In genomic region chr11:46896719-46897406, GRCh38 we compare ENCODE assay signal across 9 cellular contexts. TPM values are rescaled to one million over a fixed set of nuclear protein-coding genes. Genes with fewer than 3 reads are reported as not detected.
A peak's percentile ranks its signal among the peaks of the same experiment; 100 is the strongest.
DNase-seq lines count a peak whose midpoint lies in the region; ATAC-seq and TF ChIP-seq lines count a peak whose summit lies in the region.
"Had no signal": no experiment of that assay in that cellular context is flagged by ENCODE, and none has a peak within 500 bp of the region (broad histone marks: within the 10 kb centered on the region; RNA-seq: fewer than 3 reads in every experiment).

No MANE protein-coding gene starts in this region.

- no peaks in the 10 kb centered on the region for H3K9me3 ChIP-seq in cardiac muscle cell (ENCODE audit: low read depth)
- H3K9me3 ChIP-seq in mucosa of descending colon: no peaks in the 10 kb centered on the region
- H3K9me3 ChIP-seq: psoas muscle had no signal

- peak; percentile 21 for TF ChIP-seq CTCF in cardiac muscle cell (IDR thresholded peaks at IDR 0.05; ENCODE audit: low read depth, low read length)
- TF ChIP-seq CTCF in WI38 (IDR thresholded peaks at IDR 0.05; ENCODE audit: low read depth, low read length): peak; percentile 18; the same call in 1 of the 2 replicates
- TF ChIP-seq CTCF in mucosa of descending colon (IDR thresholded peaks at IDR 0.05): no peak

- H3K27me3 ChIP-seq in cardiac muscle cell: no peaks in the 10 kb centered on the region

- peaks cover 23% of the 10 kb centered on the region for H3K36me3 ChIP-seq in cardiac muscle cell
- no peaks in the 10 kb centered on the region for H3K36me3 ChIP-seq in mucosa of descending colon (ENCODE audit: low read depth)

- peak; percentile 37 to 48 for DNase-seq in cardiac muscle cell (ENCODE audit: low read depth in 1 of 2, low spot score in 1 of 2)
- no peak for DNase-seq in left cardiac atrium
- DNase-seq in NCI-H2081 (lab: John Stamatoyannopoulos, UW): peak; percentile 8 to 64
- peak in 1 of 3 donors; percentile 54 for DNase-seq in mucosa of descending colon
- DNase-seq in germinal center (ENCODE audit: low spot score): no peak
- DNase-seq: psoas muscle had no signal

- H3K4me1 ChIP-seq in cardiac muscle cell (ENCODE audit: low read depth) (no peaks in the 10 kb centered on the region), mucosa of descending colon (ENCODE audit: low read depth) (no peaks in the 10 kb centered on the region)

- no peak for ATAC-seq in left cardiac atrium
- peak; percentile 66 for ATAC-seq in mucosa of descending colon
- ATAC-seq in GM18873 (IDR thresholded peaks at IDR 0.05; ENCODE audit: low FRiP score, unreplicated experiment): no peak
- ATAC-seq in GM21423 (IDR thresholded peaks at IDR 0.05; ENCODE audit: unreplicated experiment): no peak

- H3K27ac ChIP-seq in cardiac muscle cell: no peak overlapping the region
- H3K27ac ChIP-seq: psoas muscle had no signal

- no peak overlapping the region for H3K4me3 ChIP-seq in cardiac muscle cell
- no peak overlapping the region for H3K4me3 ChIP-seq in WI38 (ENCODE audit: low read depth, low read length)
- no peak overlapping the region for H3K4me3 ChIP-seq in mucosa of descending colon
- H3K4me3 ChIP-seq: psoas muscle had no signal

- intact Hi-C loops in left cardiac atrium (cut with DNase I) (loop anchor here (10.0 kb wide), 1 partner anchor 458 kb away; the partner anchor contains the start of gene MYBPC3 (in 2 of the 2)), mucosa of descending colon (cut with DNase I, micrococcal nuclease) (no loop called here)

RNA-seq across cellular contexts. Expression of gene LRP4, which starts 21.5 kb away (rescaled TPM):
- total RNA-seq in cardiac muscle cell: 14.6 and 19.2 TPM in 2 replicates
- polyA plus RNA-seq in cardiac muscle cell: 14.6 and 15.9 TPM in 2 replicates
- total RNA-seq in left cardiac atrium: 10 to 100 TPM; 20.2 to 21.0 TPM
- total RNA-seq in mucosa of descending colon: 10 to 100 TPM; 19.7 to 50.0 (median 35.3) TPM

RNA-seq across cellular contexts. Expression of gene CSTPP1, which starts 39.7 kb away (rescaled TPM):
- 46.4 and 49.7 TPM in 2 replicates for total RNA-seq in cardiac muscle cell
- 81.6 and 83.6 TPM in 2 replicates for polyA plus RNA-seq in cardiac muscle cell
- 10 to 100 TPM; 11.4 to 12.3 TPM for total RNA-seq in left cardiac atrium
- 10 to 100 TPM; 31.9 to 41.1 (median 32.8) TPM for total RNA-seq in mucosa of descending colon

RNA-seq across cellular contexts. Expression of gene CKAP5, which starts 50.8 kb away (rescaled TPM):
- total RNA-seq in cardiac muscle cell (58.1 and 122 TPM in 2 replicates), left cardiac atrium (10 to 100 TPM; 56.3 to 57.1 TPM), mucosa of descending colon (10 to 100 TPM; 50.3 to 74.5 (median 67.8) TPM)
- polyA plus RNA-seq in cardiac muscle cell: 38.1 and 77.8 TPM in 2 replicates

Comparison
In these comparisons a context has a peak if more than half of its experiments do, and no peak if none do; other contexts are left out.
1. DNase-seq: peak in cardiac muscle cell (2 of 2) and NCI-H2081 (2 of 2); none in left cardiac atrium (single experiment) and germinal center (single experiment).
2. intact Hi-C loops: an anchor here in left cardiac atrium (10.0 kb wide); none called in mucosa of descending colon.